ENCODE assay signal across 22 cellular contexts in the genomic region with DNA sequence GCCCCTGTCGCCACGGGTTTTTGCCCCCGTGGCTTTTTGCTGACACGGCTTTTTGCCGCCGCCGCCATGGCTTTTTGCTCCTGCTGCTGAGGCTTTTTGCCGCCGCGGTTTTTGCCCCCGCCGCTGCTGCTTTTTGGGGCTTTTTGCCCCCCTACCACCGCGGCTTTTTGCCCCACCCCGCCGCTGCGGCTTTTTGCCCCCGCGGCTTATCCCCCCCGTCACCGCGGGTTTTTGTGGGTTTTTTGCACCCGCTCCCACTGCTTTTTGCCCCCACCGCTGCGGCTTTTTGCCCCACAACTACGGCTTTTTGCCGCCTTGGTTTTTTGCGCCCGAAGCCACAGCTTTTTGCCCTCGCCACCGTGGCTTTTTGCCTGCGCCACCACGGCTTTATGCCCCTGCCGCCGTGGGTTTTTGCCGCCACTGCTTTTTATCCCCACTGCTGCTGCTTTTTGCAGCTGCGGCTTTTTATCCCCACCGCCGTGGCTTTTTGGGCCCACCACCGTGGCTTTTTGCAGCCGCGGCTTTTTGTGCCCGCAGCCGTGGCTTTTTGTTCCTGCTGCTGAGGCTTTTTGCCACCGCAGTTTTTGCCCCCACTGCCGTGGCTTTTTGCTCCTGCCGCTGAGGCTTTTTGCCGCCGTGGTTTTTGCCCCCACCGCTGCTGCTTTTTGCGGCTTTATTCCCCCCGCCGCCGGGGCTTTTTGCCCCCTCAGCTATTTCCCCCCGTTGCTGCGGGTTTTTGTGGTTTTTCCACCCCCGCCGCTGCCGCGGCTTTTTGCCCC.
DNase-seq lines count a peak whose midpoint lies in the region; ATAC-seq, FAIRE-seq and TF ChIP-seq lines count a peak whose summit lies in the region.
"Had no signal": no experiment of that assay in that cellular context is flagged by ENCODE, and none has a peak within 500 bp of the region (broad histone marks: within the 10 kb centered on the region; RNA-seq: fewer than 3 reads in every experiment).

No MANE protein-coding gene starts in this region.

- intact Hi-C loops in transverse colon (cut with DNase I; ENCODE audit: low total_unique reads): no loop called here

- no peak overlapping the region for H3K4me2 ChIP-seq in mesenchymal stem cell (ENCODE audit: low read length, poor library complexity, severe bottlenecking)
- H3K4me2 ChIP-seq: BLaER1 treated with 17β-estradiol and CSF1 and Interleukin-3, amounts not matched to agents 10 nM and 100 nM; neural progenitor cell had no signal

- H3K27ac ChIP-seq in coronary artery (no peak overlapping the region), mesenchymal stem cell (ENCODE audit: low read length, poor library complexity, severe bottlenecking) (no peak overlapping the region), transverse colon (no peak overlapping the region)
- H3K27ac ChIP-seq: BLaER1 treated with 17β-estradiol and CSF1 and Interleukin-3, amounts not matched to agents 10 nM and 100 nM; cardiac muscle cell; neural progenitor cell had no signal

- H3K9me3 ChIP-seq in mesenchymal stem cell (ENCODE audit: control insufficient read depth, low read length): no peaks in the 10 kb centered on the region
- peaks cover 0 to 5% of the 10 kb centered on the region in 2 donors for H3K9me3 ChIP-seq in transverse colon
- H3K9me3 ChIP-seq: Caco-2 had no signal

- H3K79me1 ChIP-seq in mesenchymal stem cell (replicated peaks; ENCODE audit: low read length, poor library complexity, severe bottlenecking): no peaks in the 10 kb centered on the region

- 96% methylated on average over 60 of the region's 60 CpGs for WGBS in mesenchymal stem cell
- 96% methylated on average over 14 to 60 of the region's 60 CpGs for WGBS in transverse colon (ENCODE audit: low coverage in 1 of 2), 2 donors

- no peak overlapping the region for H2BK15ac ChIP-seq in mesenchymal stem cell (ENCODE audit: low read depth, poor library complexity, severe bottlenecking)

- H3K18ac ChIP-seq in mesenchymal stem cell (ENCODE audit: low read depth in 1 of 2, low read length in 2 of 2): no peak overlapping the region

- in situ Hi-C loops in transverse colon (cut with MboI; ENCODE audit: low pct_ligation_motif_present in 1 of 4, low pct_unique_long_range_greater_than_20kb in 1 of 4, low sequenced_read_pairs in 3 of 4): no loop called here

- no peak overlapping the region for H2AK5ac ChIP-seq in mesenchymal stem cell (ENCODE audit: low read length, severe bottlenecking)

- TF ChIP-seq EP300 in transverse colon (IDR thresholded peaks at IDR 0.05; ENCODE audit: low read depth): no peak

- TF ChIP-seq POLR2A in transverse colon (IDR thresholded peaks at IDR 0.05): no peak

- TF ChIP-seq CTCF in coronary artery (IDR thresholded peaks at IDR 0.05) (no peak), transverse colon (IDR thresholded peaks at IDR 0.05) (no peak)

- no peak overlapping the region for H3K4me3 ChIP-seq in coronary artery
- H3K4me3 ChIP-seq in mesenchymal stem cell (ENCODE audit: insufficient read depth in 1 of 2, low read depth in 1 of 2, low read length in 2 of 2): no peak overlapping the region
- H3K4me3 ChIP-seq in transverse colon: no peak overlapping the region
- H3K4me3 ChIP-seq: BLaER1 treated with 17β-estradiol and CSF1 and Interleukin-3, amounts not matched to agents 10 nM and 100 nM; cardiac muscle cell; neural progenitor cell had no signal

- no peak overlapping the region for H3K23ac ChIP-seq in mesenchymal stem cell (ENCODE audit: low read length in 2 of 2)

- H3K27me3 ChIP-seq in mesenchymal stem cell (ENCODE audit: control insufficient read depth in 1 of 2, insufficient read depth in 1 of 2, low read length in 2 of 2) (no peaks in the 10 kb centered on the region), transverse colon (no peaks in the 10 kb centered on the region)
- H3K27me3 ChIP-seq: BLaER1 treated with 17β-estradiol and CSF1 and Interleukin-3, amounts not matched to agents 10 nM and 100 nM; cardiac muscle cell; neural progenitor cell had no signal

- H2BK120ac ChIP-seq in mesenchymal stem cell (ENCODE audit: low read depth, low read length): peak overlapping the region; percentile 19

- H2BK12ac ChIP-seq in mesenchymal stem cell (ENCODE audit: low read length in 2 of 2): no peak overlapping the region

- DNase-seq in activated effector memory CD4-positive, alpha-beta T cell treated with anti-CD3 and anti-CD28 coated beads, Interleukin-2, amount 50 U/mL, for 16 hours: peak; percentile 36
- no peak for DNase-seq in activated effector memory CD4-positive, alpha-beta T cell treated with Interleukin-2 at 50 U/mL for 16 hours
- DNase-seq in coronary artery (ENCODE audit: low spot score): peak; percentile 36
- no peak for DNase-seq in mesenchymal stem cell
- DNase-seq in transverse colon: peak; percentile 1
- no peak for DNase-seq in GM19239 (ENCODE audit: insufficient read length, low spot score)
- DNase-seq in germinal center (ENCODE audit: low spot score): no peak
- DNase-seq: activated CD4-positive, alpha-beta memory T cell treated with anti-CD3 and anti-CD28 coated beads, Interleukin-2, amount 10 ng/mL, durations not matched to agents 7 days and 5 days; activated naive CD4-positive, alpha-beta T cell treated with anti-CD3 and anti-CD28 coated beads for 36 hours; Caco-2; dermis blood vessel endothelial cell; glutamatergic neuron; NCI-H1105; NCI-H2081; SHP77; stimulated activated naive CD8-positive, alpha-beta T cell treated with anti-CD3 and anti-CD28 coated beads, Interleukin-15, amount 100 ng/mL, for 72 hours had no signal

- no peaks in the 10 kb centered on the region for H3K4me1 ChIP-seq in mesenchymal stem cell (ENCODE audit: control insufficient read depth, insufficient read depth, low read depth, low read length)
- H3K4me1 ChIP-seq in transverse colon: no peaks in the 10 kb centered on the region
- H3K4me1 ChIP-seq: BLaER1 treated with 17β-estradiol and CSF1 and Interleukin-3, amounts not matched to agents 10 nM and 100 nM; Caco-2; neural progenitor cell had no signal

- ATAC-seq in HG02623 (IDR thresholded peaks at IDR 0.05; ENCODE audit: unreplicated experiment): no peak
- ATAC-seq: HCT116; stimulated activated naive CD8-positive, alpha-beta T cell treated with anti-CD3 and anti-CD28 coated beads, Interleukin-15, amount 100 ng/mL, for 72 hours had no signal

- H2AFZ ChIP-seq in mesenchymal stem cell (ENCODE audit: low read depth, low read length): no peak overlapping the region
- H2AFZ ChIP-seq: neural progenitor cell had no signal

- H3K14ac ChIP-seq in mesenchymal stem cell (ENCODE audit: low read length in 2 of 2): no peak overlapping the region

- H3K36me3 ChIP-seq in mesenchymal stem cell (ENCODE audit: control insufficient read depth in 1 of 2, insufficient read depth in 2 of 2, low read depth in 1 of 2, low read length in 2 of 2) (no peaks in the 10 kb centered on the region), transverse colon (no peaks in the 10 kb centered on the region)
- H3K36me3 ChIP-seq: BLaER1 treated with 17β-estradiol and CSF1 and Interleukin-3, amounts not matched to agents 10 nM and 100 nM; cardiac muscle cell; neural progenitor cell had no signal

- H4K8ac ChIP-seq in mesenchymal stem cell (ENCODE audit: low read length): no peak overlapping the region

- no peak overlapping the region for H3K9ac ChIP-seq in mesenchymal stem cell (ENCODE audit: low read length)
- H3K9ac ChIP-seq: BLaER1 treated with 17β-estradiol and CSF1 and Interleukin-3, amounts not matched to agents 10 nM and 100 nM; neural progenitor cell had no signal

- H4K91ac ChIP-seq in mesenchymal stem cell (ENCODE audit: low read length): no peak overlapping the region

- no peak overlapping the region for H3K4ac ChIP-seq in mesenchymal stem cell (ENCODE audit: low read depth in 1 of 2, low read length in 2 of 2)

- H2BK5ac ChIP-seq in mesenchymal stem cell (ENCODE audit: low read depth, low read length, poor library complexity, severe bottlenecking): no peak overlapping the region

- FAIRE-seq in GM19239 (lab: Jason Lieb, UNC): no peak
- FAIRE-seq: A204.1 had no signal

Comparison
In these comparisons a context has a peak if more than half of its experiments do, and no peak if none do; other contexts are left out.
1. DNase-seq: peak in activated effector memory CD4-positive, alpha-beta T cell treated with anti-CD3 and anti-CD28 coated beads, Interleukin-2, amount 50 U/mL, for 16 hours (single experiment), coronary artery (single experiment) and transverse colon (single experiment); none in activated effector memory CD4-positive, alpha-beta T cell treated with Interleukin-2 at 50 U/mL for 16 hours (single experiment), mesenchymal stem cell (single experiment), GM19239 (single experiment) and germinal center (single experiment).